Comparison of ENCODE assay signal across 7 cellular contexts in genomic region chr12:120677765-120678473, GRCh38. TPM values are rescaled to one million over a fixed set of nuclear protein-coding genes. Genes with fewer than 3 reads are reported as not detected.
A peak's percentile ranks its signal among the peaks of the same experiment; 100 is the strongest.
DNase-seq lines count a peak whose midpoint lies in the region; ATAC-seq and TF ChIP-seq lines count a peak whose summit lies in the region.

No MANE protein-coding gene starts in this region.

- H3K27me3 ChIP-seq in psoas muscle (ENCODE audit: insufficient read depth in 3 of 3, low read length in 2 of 3) (no peaks in the 10 kb centered on the region), transverse colon (no peaks in the 10 kb centered on the region)

- H3K4me3 ChIP-seq in psoas muscle (no peak overlapping the region), transverse colon (no peak overlapping the region)

- H3K36me3 Mint-ChIP-seq in activated T-helper 17 cell treated with anti-CD3 and anti-CD28 coated beads, Interleukin-2, amount 50 U/mL, for 72 hours (ENCODE audit: low read depth), result no peaks in the 10 kb centered on the region

- H3K4me1 ChIP-seq in psoas muscle (no peaks in the 10 kb centered on the region), transverse colon (peaks cover 0 to 9% (median 2%) of the 10 kb centered on the region in 4 donors)

- H3K9me3 ChIP-seq in psoas muscle (no peaks in the 10 kb centered on the region), transverse colon (no peaks in the 10 kb centered on the region)

- H3K36me3 ChIP-seq in psoas muscle (ENCODE audit: insufficient read depth in 1 of 2, low read depth in 1 of 2) (no peaks in the 10 kb centered on the region), transverse colon (no peaks in the 10 kb centered on the region)

- intact Hi-C loops in psoas muscle (cut with DNase I) (no loop called here), transverse colon (cut with DNase I; ENCODE audit: low total_unique reads) (no loop called here)

- peak overlapping the region; percentile 81 for H3K27ac Mint-ChIP-seq in activated T-helper 17 cell treated with anti-CD3 and anti-CD28 coated beads, Interleukin-2, amount 50 U/mL, for 72 hours

- H3K4me1 Mint-ChIP-seq in activated T-helper 17 cell treated with anti-CD3 and anti-CD28 coated beads, Interleukin-2, amount 50 U/mL, for 72 hours, result no peaks in the 10 kb centered on the region

- no peak for TF ChIP-seq POLR2A in transverse colon (IDR thresholded peaks at IDR 0.05)

- TF ChIP-seq CTCF in psoas muscle (IDR thresholded peaks at IDR 0.05), result no peak
- TF ChIP-seq CTCF in transverse colon (IDR thresholded peaks at IDR 0.05), result no peak

- H3K27ac ChIP-seq in psoas muscle (peak overlapping the region; percentile 61), transverse colon (peak overlapping the region in 2 of 4 donors; percentile 9 to 25)

- 38 to 50% (median 49%) methylated on average over 7 of the region's 7 CpGs for WGBS in psoas muscle, 3 donors
- WGBS in transverse colon (ENCODE audit: low coverage in 1 of 2), 2 donors, result 27 to 44% methylated on average over 2 to 7 of the region's 7 CpGs

- H3K27me3 Mint-ChIP-seq in activated T-helper 17 cell treated with anti-CD3 and anti-CD28 coated beads, Interleukin-2, amount 50 U/mL, for 72 hours, result peaks cover 3% of the 10 kb centered on the region

- in situ Hi-C loops in transverse colon (cut with MboI; ENCODE audit: low pct_ligation_motif_present in 1 of 4, low pct_unique_long_range_greater_than_20kb in 1 of 4, low sequenced_read_pairs in 3 of 4), result no loop called here

- peak; percentile 53 for ATAC-seq in GM19035 (IDR thresholded peaks at IDR 0.05; ENCODE audit: unreplicated experiment)
- ATAC-seq in HG03159 (IDR thresholded peaks at IDR 0.05; ENCODE audit: unreplicated experiment), result peak; percentile 66
- peak; percentile 91 for ATAC-seq in activated T-helper 17 cell treated with anti-CD3 and anti-CD28 coated beads, Interleukin-2, amount 50 U/mL, for 72 hours (replicated peaks)
- peak in 3 of 4 donors; percentile 35 to 57 (median 53) for ATAC-seq in psoas muscle

- H3K9me3 Mint-ChIP-seq in activated T-helper 17 cell treated with anti-CD3 and anti-CD28 coated beads, Interleukin-2, amount 50 U/mL, for 72 hours, result no peaks in the 10 kb centered on the region

- no peak for TF ChIP-seq EP300 in transverse colon (IDR thresholded peaks at IDR 0.05; ENCODE audit: low read depth)

- peak overlapping the region; percentile 57 for H3K4me3 Mint-ChIP-seq in activated T-helper 17 cell treated with anti-CD3 and anti-CD28 coated beads, Interleukin-2, amount 50 U/mL, for 72 hours

- DNase-seq in psoas muscle (peak; percentile 39 to 67), transverse colon (no peak), NCI-H146 treated with DMSO at 0.1 percent for 48 hours (lab: John Stamatoyannopoulos, UW; ENCODE audit: unreplicated experiment) (no peak), cerebellum (ENCODE audit: low spot score) (no peak)

RNA-seq across cellular contexts. Expression of gene MLEC, which starts 9.0 kb away (rescaled TPM):
- total RNA-seq in activated T-helper 17 cell treated with anti-CD3 and anti-CD28 coated beads, Interleukin-2, amount 50 U/mL, for 72 hours, result 10 to 100 TPM; 58.6 to 90.5 TPM
- total RNA-seq in psoas muscle, result 10 to 100 TPM; 49.2 to 63.8 (median 60.9) TPM
- polyA plus RNA-seq in psoas muscle, result 100 to 1,000 TPM in 1 of 3 donors, 10 to 100 TPM in 2; 30.7 to 102 (median 34.5) TPM
- total RNA-seq in transverse colon, result 100 to 1,000 TPM in 3 of 4 donors, 10 to 100 TPM in 1; 75.6 to 153 (median 130) TPM
- total RNA-seq in cerebellum, result 46.8 TPM

RNA-seq across cellular contexts. Expression of gene UNC119B, which starts 32.3 kb away (rescaled TPM):
- total RNA-seq in activated T-helper 17 cell treated with anti-CD3 and anti-CD28 coated beads, Interleukin-2, amount 50 U/mL, for 72 hours, result 10 to 100 TPM; 23.8 to 31.1 TPM
- 10 to 100 TPM in 1 of 4 donors, 1 to 10 TPM in 3; 7.5 to 10.9 (median 7.9) TPM for total RNA-seq in psoas muscle
- polyA plus RNA-seq in psoas muscle, result 1 to 10 TPM; 4.3 to 9.4 (median 8.3) TPM
- total RNA-seq in transverse colon, result 10 to 100 TPM in 3 of 4 donors, 1 to 10 TPM in 1; 9.8 to 25.4 (median 21.5) TPM
- 20.8 TPM for total RNA-seq in cerebellum

RNA-seq across cellular contexts. Expression of gene CABP1, which starts 37.5 kb away (rescaled TPM):
- total RNA-seq in activated T-helper 17 cell treated with anti-CD3 and anti-CD28 coated beads, Interleukin-2, amount 50 U/mL, for 72 hours, result 1 to 10 TPM in 1 of 2 donors, under 1 TPM in 1; 0.56 to 6.9 TPM
- 1 to 10 TPM; 1.6 to 4.8 (median 2.6) TPM for total RNA-seq in psoas muscle
- 1 to 10 TPM; 2.2 to 2.3 (median 2.3) TPM for polyA plus RNA-seq in psoas muscle
- 1 to 10 TPM in 2 of 4 donors, under 1 TPM in 1, not detected in 1; 0.60 to 7.5 (median 4.4) TPM for total RNA-seq in transverse colon
- total RNA-seq in cerebellum, result 3.3 TPM

RNA-seq across cellular contexts. Expression of gene ACADS, which starts 47.7 kb away (rescaled TPM):
- 10 to 100 TPM; 13.2 to 16.2 TPM for total RNA-seq in activated T-helper 17 cell treated with anti-CD3 and anti-CD28 coated beads, Interleukin-2, amount 50 U/mL, for 72 hours
- total RNA-seq in psoas muscle, result 100 to 1,000 TPM in 2 of 4 donors, 10 to 100 TPM in 2; 81.9 to 109 (median 102) TPM
- polyA plus RNA-seq in psoas muscle, result 100 to 1,000 TPM; 106 to 120 (median 106) TPM
- 100 to 1,000 TPM; 224 to 338 (median 297) TPM for total RNA-seq in transverse colon
- 3.3 TPM for total RNA-seq in cerebellum

Comparison
In these comparisons a context has a peak if more than half of its experiments do, and no peak if none do; other contexts are left out.
1. DNase-seq: peak in psoas muscle (2 of 2); none in transverse colon (single experiment), NCI-H146 treated with DMSO at 0.1 percent for 48 hours (single experiment) and cerebellum (single experiment).
2. Peak in every context shown above with its lines, with median percentiles within 50 percentile points of each other: ATAC-seq.